8 cellular contexts compared by ENCODE assay signal in genomic region chr14:29616922-29617321, GRCh38.
"Had no signal": no experiment of that assay in that cellular context is flagged by ENCODE, and none has a peak within 500 bp of the region (broad histone marks: within the 10 kb centered on the region; RNA-seq: fewer than 3 reads in every experiment).

No MANE protein-coding gene starts in this region.

- H3K27ac ChIP-seq: KMS-11 had no signal

- H3K4me3 ChIP-seq: GM23338, HAP-1 had no signal

- H2AFZ ChIP-seq: GM23338 had no signal

- DNase-seq: H7, Karpas-422, KBM-7 had no signal

- H3K9me3 ChIP-seq: HAP-1 had no signal

- H3K9ac ChIP-seq: KMS-11 had no signal

- H3K4me2 ChIP-seq: GM23338, KMS-11 had no signal

- H3K36me3 ChIP-seq: HAP-1 had no signal

- FAIRE-seq: HepG2 had no signal

- ATAC-seq: GM23338, HCT116, HepG2 had no signal
